ENCODE assay signal across 1 cellular context in the genomic region with DNA sequence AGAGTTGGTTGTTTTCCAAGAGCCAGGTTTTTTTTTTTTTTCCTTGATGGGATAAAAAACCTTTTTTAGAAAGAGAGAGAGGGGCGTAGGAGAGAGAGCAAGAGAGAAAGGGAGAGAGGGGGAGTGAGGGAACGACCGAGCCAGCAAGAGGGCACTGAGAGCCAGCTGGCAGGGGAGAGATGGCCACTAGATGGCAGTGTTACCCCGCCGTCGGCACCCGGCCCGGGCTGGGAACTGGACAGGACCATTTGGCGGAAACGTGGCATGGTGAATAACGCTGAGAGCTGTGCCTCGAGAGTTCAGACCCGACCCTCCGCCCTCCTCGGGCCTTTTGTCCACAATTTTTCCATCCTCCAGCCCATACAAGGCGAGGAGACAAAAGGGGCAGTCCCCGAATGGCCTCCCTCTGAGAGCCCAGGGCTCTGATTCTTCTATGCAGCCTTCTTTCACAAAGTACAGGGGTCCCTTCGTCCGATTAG.
TF ChIP-seq lines count a peak whose summit lies in the region.

No MANE protein-coding gene starts in this region.

TF ChIP-seq in HepG2, 621 proteins besides CTCF, POLR2A, EP300 and RAD21 (continued from another document):
- TF ChIP-seq, protein P1, sequence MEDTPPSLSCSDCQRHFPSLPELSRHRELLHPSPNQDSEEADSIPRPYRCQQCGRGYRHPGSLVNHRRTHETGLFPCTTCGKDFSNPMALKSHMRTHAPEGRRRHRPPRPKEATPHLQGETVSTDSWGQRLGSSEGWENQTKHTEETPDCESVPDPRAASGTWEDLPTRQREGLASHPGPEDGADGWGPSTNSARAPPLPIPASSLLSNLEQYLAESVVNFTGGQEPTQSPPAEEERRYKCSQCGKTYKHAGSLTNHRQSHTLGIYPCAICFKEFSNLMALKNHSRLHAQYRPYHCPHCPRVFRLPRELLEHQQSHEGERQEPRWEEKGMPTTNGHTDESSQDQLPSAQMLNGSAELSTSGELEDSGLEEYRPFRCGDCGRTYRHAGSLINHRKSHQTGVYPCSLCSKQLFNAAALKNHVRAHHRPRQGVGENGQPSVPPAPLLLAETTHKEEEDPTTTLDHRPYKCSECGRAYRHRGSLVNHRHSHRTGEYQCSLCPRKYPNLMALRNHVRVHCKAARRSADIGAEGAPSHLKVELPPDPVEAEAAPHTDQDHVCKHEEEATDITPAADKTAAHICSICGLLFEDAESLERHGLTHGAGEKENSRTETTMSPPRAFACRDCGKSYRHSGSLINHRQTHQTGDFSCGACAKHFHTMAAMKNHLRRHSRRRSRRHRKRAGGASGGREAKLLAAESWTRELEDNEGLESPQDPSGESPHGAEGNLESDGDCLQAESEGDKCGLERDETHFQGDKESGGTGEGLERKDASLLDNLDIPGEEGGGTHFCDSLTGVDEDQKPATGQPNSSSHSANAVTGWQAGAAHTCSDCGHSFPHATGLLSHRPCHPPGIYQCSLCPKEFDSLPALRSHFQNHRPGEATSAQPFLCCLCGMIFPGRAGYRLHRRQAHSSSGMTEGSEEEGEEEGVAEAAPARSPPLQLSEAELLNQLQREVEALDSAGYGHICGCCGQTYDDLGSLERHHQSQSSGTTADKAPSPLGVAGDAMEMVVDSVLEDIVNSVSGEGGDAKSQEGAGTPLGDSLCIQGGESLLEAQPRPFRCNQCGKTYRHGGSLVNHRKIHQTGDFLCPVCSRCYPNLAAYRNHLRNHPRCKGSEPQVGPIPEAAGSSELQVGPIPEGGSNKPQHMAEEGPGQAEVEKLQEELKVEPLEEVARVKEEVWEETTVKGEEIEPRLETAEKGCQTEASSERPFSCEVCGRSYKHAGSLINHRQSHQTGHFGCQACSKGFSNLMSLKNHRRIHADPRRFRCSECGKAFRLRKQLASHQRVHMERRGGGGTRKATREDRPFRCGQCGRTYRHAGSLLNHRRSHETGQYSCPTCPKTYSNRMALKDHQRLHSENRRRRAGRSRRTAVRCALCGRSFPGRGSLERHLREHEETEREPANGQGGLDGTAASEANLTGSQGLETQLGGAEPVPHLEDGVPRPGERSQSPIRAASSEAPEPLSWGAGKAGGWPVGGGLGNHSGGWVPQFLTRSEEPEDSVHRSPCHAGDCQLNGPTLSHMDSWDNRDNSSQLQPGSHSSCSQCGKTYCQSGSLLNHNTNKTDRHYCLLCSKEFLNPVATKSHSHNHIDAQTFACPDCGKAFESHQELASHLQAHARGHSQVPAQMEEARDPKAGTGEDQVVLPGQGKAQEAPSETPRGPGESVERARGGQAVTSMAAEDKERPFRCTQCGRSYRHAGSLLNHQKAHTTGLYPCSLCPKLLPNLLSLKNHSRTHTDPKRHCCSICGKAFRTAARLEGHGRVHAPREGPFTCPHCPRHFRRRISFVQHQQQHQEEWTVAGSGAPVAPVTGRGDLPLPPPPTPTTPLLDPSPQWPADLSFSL (CRISPR knock-in tag; IDR thresholded peaks at IDR 0.05) = no peak
- TF ChIP-seq PITX1 (CRISPR knock-in tag; IDR thresholded peaks at IDR 0.05) (peak; percentile 27; the same call in 1 of the 2 replicates), ZNF839 (CRISPR knock-in tag; IDR thresholded peaks at IDR 0.05; ENCODE audit: borderline replicate concordance) (no peak), RCOR2 (CRISPR knock-in tag; IDR thresholded peaks at IDR 0.05) (no peak), GATAD2A (CRISPR knock-in tag; IDR thresholded peaks at IDR 0.05) (peak; percentile 18; the same call in 1 of the 2 replicates), NRL (CRISPR knock-in tag; IDR thresholded peaks at IDR 0.05; ENCODE audit: borderline replicate concordance) (no peak; the same call in 1 of the 2 replicates), ZZZ3 (CRISPR knock-in tag; IDR thresholded peaks at IDR 0.05; ENCODE audit: borderline replicate concordance) (no peak), ZBTB20 (CRISPR knock-in tag; IDR thresholded peaks at IDR 0.05; ENCODE audit: borderline replicate concordance, low read depth) (no peak), HNRNPLL (IDR thresholded peaks at IDR 0.05; ENCODE audit: low read depth, low read length, poor library complexity, severe bottlenecking) (peak; percentile 82), RBM39 (IDR thresholded peaks at IDR 0.05; ENCODE audit: low read depth, low read length, poor library complexity, severe bottlenecking) (peak; percentile 81), ZNF121 (CRISPR knock-in tag; IDR thresholded peaks at IDR 0.05) (peak; percentile 93), PTBP1 (IDR thresholded peaks at IDR 0.05; ENCODE audit: low read depth, low read length, poor library complexity, severe bottlenecking) (no peak), ZNF343 (CRISPR knock-in tag; IDR thresholded peaks at IDR 0.05) (no peak), NFYB (CRISPR knock-in tag; IDR thresholded peaks at IDR 0.05) (no peak), ZNF782 (CRISPR knock-in tag; IDR thresholded peaks at IDR 0.05; ENCODE audit: borderline replicate concordance) (peak; percentile 78; the same call in 1 of the 2 replicates)
- TF ChIP-seq, protein P2, sequence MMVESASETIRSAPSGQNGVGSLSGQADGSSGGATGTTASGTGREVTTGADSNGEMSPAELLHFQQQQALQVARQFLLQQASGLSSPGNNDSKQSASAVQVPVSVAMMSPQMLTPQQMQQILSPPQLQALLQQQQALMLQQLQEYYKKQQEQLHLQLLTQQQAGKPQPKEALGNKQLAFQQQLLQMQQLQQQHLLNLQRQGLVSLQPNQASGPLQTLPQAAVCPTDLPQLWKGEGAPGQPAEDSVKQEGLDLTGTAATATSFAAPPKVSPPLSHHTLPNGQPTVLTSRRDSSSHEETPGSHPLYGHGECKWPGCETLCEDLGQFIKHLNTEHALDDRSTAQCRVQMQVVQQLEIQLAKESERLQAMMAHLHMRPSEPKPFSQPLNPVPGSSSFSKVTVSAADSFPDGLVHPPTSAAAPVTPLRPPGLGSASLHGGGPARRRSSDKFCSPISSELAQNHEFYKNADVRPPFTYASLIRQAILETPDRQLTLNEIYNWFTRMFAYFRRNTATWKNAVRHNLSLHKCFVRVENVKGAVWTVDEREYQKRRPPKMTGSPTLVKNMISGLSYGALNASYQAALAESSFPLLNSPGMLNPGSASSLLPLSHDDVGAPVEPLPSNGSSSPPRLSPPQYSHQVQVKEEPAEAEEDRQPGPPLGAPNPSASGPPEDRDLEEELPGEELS (CRISPR knock-in tag; IDR thresholded peaks at IDR 0.05) = no peak
- TF ChIP-seq, protein P3, sequence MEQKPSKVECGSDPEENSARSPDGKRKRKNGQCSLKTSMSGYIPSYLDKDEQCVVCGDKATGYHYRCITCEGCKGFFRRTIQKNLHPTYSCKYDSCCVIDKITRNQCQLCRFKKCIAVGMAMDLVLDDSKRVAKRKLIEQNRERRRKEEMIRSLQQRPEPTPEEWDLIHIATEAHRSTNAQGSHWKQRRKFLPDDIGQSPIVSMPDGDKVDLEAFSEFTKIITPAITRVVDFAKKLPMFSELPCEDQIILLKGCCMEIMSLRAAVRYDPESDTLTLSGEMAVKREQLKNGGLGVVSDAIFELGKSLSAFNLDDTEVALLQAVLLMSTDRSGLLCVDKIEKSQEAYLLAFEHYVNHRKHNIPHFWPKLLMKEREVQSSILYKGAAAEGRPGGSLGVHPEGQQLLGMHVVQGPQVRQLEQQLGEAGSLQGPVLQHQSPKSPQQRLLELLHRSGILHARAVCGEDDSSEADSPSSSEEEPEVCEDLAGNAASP (CRISPR knock-in tag; IDR thresholded peaks at IDR 0.05; ENCODE audit: borderline replicate concordance) = peak; percentile 57; the same call in 1 of the 2 replicates
- TF ChIP-seq, protein P4, sequence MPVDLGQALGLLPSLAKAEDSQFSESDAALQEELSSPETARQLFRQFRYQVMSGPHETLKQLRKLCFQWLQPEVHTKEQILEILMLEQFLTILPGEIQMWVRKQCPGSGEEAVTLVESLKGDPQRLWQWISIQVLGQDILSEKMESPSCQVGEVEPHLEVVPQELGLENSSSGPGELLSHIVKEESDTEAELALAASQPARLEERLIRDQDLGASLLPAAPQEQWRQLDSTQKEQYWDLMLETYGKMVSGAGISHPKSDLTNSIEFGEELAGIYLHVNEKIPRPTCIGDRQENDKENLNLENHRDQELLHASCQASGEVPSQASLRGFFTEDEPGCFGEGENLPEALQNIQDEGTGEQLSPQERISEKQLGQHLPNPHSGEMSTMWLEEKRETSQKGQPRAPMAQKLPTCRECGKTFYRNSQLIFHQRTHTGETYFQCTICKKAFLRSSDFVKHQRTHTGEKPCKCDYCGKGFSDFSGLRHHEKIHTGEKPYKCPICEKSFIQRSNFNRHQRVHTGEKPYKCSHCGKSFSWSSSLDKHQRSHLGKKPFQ (CRISPR knock-in tag; IDR thresholded peaks at IDR 0.05; ENCODE audit: insufficient replicate concordance) = no peak
- TF ChIP-seq, protein P5, sequence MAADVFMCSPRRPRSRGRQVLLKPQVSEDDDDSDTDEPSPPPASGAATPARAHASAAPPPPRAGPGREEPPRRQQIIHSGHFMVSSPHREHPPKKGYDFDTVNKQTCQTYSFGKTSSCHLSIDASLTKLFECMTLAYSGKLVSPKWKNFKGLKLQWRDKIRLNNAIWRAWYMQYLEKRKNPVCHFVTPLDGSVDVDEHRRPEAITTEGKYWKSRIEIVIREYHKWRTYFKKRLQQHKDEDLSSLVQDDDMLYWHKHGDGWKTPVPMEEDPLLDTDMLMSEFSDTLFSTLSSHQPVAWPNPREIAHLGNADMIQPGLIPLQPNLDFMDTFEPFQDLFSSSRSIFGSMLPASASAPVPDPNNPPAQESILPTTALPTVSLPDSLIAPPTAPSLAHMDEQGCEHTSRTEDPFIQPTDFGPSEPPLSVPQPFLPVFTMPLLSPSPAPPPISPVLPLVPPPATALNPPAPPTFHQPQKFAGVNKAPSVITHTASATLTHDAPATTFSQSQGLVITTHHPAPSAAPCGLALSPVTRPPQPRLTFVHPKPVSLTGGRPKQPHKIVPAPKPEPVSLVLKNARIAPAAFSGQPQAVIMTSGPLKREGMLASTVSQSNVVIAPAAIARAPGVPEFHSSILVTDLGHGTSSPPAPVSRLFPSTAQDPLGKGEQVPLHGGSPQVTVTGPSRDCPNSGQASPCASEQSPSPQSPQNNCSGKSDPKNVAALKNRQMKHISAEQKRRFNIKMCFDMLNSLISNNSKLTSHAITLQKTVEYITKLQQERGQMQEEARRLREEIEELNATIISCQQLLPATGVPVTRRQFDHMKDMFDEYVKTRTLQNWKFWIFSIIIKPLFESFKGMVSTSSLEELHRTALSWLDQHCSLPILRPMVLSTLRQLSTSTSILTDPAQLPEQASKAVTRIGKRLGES (CRISPR knock-in tag; IDR thresholded peaks at IDR 0.05; ENCODE audit: borderline replicate concordance) = no peak
- TF ChIP-seq, protein P6, sequence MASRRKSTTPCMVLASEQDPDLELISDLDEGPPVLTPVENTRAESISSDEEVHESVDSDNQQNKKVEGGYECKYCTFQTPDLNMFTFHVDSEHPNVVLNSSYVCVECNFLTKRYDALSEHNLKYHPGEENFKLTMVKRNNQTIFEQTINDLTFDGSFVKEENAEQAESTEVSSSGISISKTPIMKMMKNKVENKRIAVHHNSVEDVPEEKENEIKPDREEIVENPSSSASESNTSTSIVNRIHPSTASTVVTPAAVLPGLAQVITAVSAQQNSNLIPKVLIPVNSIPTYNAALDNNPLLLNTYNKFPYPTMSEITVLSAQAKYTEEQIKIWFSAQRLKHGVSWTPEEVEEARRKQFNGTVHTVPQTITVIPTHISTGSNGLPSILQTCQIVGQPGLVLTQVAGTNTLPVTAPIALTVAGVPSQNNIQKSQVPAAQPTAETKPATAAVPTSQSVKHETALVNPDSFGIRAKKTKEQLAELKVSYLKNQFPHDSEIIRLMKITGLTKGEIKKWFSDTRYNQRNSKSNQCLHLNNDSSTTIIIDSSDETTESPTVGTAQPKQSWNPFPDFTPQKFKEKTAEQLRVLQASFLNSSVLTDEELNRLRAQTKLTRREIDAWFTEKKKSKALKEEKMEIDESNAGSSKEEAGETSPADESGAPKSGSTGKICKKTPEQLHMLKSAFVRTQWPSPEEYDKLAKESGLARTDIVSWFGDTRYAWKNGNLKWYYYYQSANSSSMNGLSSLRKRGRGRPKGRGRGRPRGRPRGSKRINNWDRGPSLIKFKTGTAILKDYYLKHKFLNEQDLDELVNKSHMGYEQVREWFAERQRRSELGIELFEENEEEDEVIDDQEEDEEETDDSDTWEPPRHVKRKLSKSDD (CRISPR knock-in tag; IDR thresholded peaks at IDR 0.05; ENCODE audit: low read depth) = no peak
- TF ChIP-seq, protein P7, sequence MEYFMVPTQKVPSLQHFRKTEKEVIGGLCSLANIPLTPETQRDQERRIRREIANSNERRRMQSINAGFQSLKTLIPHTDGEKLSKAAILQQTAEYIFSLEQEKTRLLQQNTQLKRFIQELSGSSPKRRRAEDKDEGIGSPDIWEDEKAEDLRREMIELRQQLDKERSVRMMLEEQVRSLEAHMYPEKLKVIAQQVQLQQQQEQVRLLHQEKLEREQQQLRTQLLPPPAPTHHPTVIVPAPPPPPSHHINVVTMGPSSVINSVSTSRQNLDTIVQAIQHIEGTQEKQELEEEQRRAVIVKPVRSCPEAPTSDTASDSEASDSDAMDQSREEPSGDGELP (IDR thresholded peaks at IDR 0.05; ENCODE audit: borderline replicate concordance, low read depth) = peak; percentile 95
- TF ChIP-seq, protein P8, sequence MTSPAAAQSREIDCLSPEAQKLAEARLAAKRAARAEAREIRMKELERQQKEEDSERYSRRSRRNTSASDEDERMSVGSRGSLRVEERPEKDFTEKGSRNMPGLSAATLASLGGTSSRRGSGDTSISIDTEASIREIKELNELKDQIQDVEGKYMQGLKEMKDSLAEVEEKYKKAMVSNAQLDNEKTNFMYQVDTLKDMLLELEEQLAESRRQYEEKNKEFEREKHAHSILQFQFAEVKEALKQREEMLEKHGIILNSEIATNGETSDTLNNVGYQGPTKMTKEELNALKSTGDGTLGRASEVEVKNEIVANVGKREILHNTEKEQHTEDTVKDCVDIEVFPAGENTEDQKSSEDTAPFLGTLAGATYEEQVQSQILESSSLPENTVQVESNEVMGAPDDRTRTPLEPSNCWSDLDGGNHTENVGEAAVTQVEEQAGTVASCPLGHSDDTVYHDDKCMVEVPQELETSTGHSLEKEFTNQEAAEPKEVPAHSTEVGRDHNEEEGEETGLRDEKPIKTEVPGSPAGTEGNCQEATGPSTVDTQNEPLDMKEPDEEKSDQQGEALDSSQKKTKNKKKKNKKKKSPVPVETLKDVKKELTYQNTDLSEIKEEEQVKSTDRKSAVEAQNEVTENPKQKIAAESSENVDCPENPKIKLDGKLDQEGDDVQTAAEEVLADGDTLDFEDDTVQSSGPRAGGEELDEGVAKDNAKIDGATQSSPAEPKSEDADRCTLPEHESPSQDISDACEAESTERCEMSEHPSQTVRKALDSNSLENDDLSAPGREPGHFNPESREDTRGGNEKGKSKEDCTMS (CRISPR knock-in tag; conservative IDR thresholded peaks at IDR 0.05) = no peak
TF ChIP-seq in HepG2: peak in this region for 87.
